ENCODE assay signal across 12 cellular contexts in the genomic region with DNA sequence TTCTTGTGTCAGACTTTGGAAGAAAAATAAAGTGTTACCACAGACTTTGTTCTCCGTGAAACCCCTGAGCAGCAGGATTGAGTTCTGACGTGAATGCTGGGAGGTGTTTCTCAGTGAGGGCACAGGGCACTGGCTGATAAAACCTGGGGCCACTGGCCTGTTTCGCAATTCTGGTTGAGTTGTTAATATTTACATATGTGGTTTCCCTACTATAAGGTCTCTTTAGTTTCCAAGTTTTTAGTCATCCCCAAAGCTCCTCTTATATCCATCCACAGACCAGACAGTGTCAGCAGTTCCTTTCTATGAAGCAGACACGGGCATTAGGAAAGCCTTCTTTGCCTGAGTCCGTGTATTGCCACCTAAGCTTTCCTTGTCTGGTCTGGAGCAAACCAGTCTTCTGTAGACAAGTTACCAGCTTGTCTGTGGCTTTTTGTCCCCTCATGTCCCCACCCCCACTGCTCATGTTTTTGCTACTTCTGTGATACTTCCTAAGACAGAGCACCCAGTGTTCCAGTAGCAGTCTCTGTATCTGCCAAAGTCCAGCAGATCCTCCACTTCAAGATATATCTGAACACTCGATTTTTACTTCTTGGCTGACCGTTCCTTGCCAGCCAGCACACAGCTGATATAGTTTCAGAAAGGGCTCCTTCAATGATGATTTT. TPM values are rescaled to one million over a fixed set of nuclear protein-coding genes. Genes with fewer than 3 reads are reported as not detected.
A peak's percentile ranks its signal among the peaks of the same experiment; 100 is the strongest.
DNase-seq lines count a peak whose midpoint lies in the region; ATAC-seq and TF ChIP-seq lines count a peak whose summit lies in the region.
"Had no signal": no experiment of that assay in that cellular context is flagged by ENCODE, and none has a peak within 500 bp of the region (broad histone marks: within the 10 kb centered on the region; RNA-seq: fewer than 3 reads in every experiment).

No MANE protein-coding gene starts in this region.

- H3K27ac Mint-ChIP-seq in activated CD8-positive, alpha-beta T cell treated with anti-CD3 and anti-CD28 coated beads, Interleukin-2, amount 10 ng/mL, durations not matched to agents 7 days and 5 days: peak overlapping the region; percentile 37
- H3K27ac Mint-ChIP-seq in activated CD8-positive, alpha-beta T cell treated with anti-CD3 and anti-CD28 coated beads for 36 hours: no peak overlapping the region

- no peak overlapping the region for H3K4me2 ChIP-seq in mesendoderm (ENCODE audit: low read length)
- H3K4me2 ChIP-seq: BLaER1 had no signal

- no peak overlapping the region for H3K4ac ChIP-seq in mesendoderm (ENCODE audit: low read depth, low read length)

- H4K8ac ChIP-seq in mesendoderm (ENCODE audit: low read depth, low read length): no peak overlapping the region

- H4K5ac ChIP-seq in mesendoderm (ENCODE audit: low read length): no peak overlapping the region

- H2BK15ac ChIP-seq in mesendoderm (replicated peaks; ENCODE audit: low read depth): no peak overlapping the region

- intact Hi-C loops in activated CD8-positive, alpha-beta T cell treated with anti-CD3 and anti-CD28 coated beads for 36 hours (cut with micrococcal nuclease): no loop called here
- intact Hi-C loops in right cardiac atrium (cut with DNase I) (no loop called here), transverse colon (cut with DNase I; ENCODE audit: low total_unique reads) (no loop called here)

- no peak overlapping the region for H2AK5ac ChIP-seq in mesendoderm (ENCODE audit: low read length)

- peaks cover 4% of the 10 kb centered on the region for H3K36me3 Mint-ChIP-seq in activated CD8-positive, alpha-beta T cell treated with anti-CD3 and anti-CD28 coated beads, Interleukin-2, amount 10 ng/mL, durations not matched to agents 7 days and 5 days (ENCODE audit: low read depth)
- peaks cover 4% of the 10 kb centered on the region for H3K36me3 Mint-ChIP-seq in activated CD8-positive, alpha-beta T cell treated with anti-CD3 and anti-CD28 coated beads for 36 hours (ENCODE audit: low read depth)

- H3K4me1 ChIP-seq in right cardiac atrium (ENCODE audit: control insufficient read depth, insufficient read depth, low read length) (peaks cover 3% of the 10 kb centered on the region), transverse colon (peaks cover 0 to 16% (median 5%) of the 10 kb centered on the region in 4 donors), mesendoderm (ENCODE audit: control insufficient read depth, low read depth, low read length) (no peaks in the 10 kb centered on the region)
- H3K4me1 ChIP-seq: BLaER1 had no signal

- POLR2A ChIA-PET in activated CD8-positive, alpha-beta T cell treated with anti-CD3 and anti-CD28 coated beads, Interleukin-2, amount 10 ng/mL, durations not matched to agents 7 days and 5 days (lab: Charles Lee): interaction anchor here (1.6 kb wide), 1 partner anchor 9 kb away, joined by 3 read pairs; no protein-coding TSS in a partner anchor
- POLR2A ChIA-PET in activated CD8-positive, alpha-beta T cell treated with anti-CD3 and anti-CD28 coated beads for 36 hours (lab: Charles Lee): interaction anchor here (0.5 kb wide), 1 partner anchor 14 kb away, joined by 3 read pairs; no protein-coding TSS in a partner anchor

- no peak for DNase-seq in activated CD8-positive, alpha-beta T cell treated with anti-CD3 and anti-CD28 coated beads, Interleukin-2, amount 10 ng/mL, durations not matched to agents 7 days and 5 days
- no peak for DNase-seq in activated CD8-positive, alpha-beta T cell treated with anti-CD3 and anti-CD28 coated beads for 36 hours
- DNase-seq in T1000 (lab: John Stamatoyannopoulos, UW) (peak; percentile 23), right cardiac atrium (peak in 1 of 3 donors; percentile 43), transverse colon (peak; percentile 19), mesendoderm (no peak)
- DNase-seq in stimulated activated CD4-positive, alpha-beta T cell treated with anti-CD3 and anti-CD28 coated beads, Interleukin-1b, Interleukin-23, amount 100 ng/mL, for 48 hours: no peak
- DNase-seq: activated CD4-positive, alpha-beta T cell treated with anti-CD3 and anti-CD28 coated beads for 48 hours; NCI-H1048 had no signal

- H3K79me2 ChIP-seq in mesendoderm (ENCODE audit: control insufficient read depth, insufficient read depth, low read length): no peaks in the 10 kb centered on the region

- no peak overlapping the region for H3K4me3 Mint-ChIP-seq in activated CD8-positive, alpha-beta T cell treated with anti-CD3 and anti-CD28 coated beads, Interleukin-2, amount 10 ng/mL, durations not matched to agents 7 days and 5 days
- no peak overlapping the region for H3K4me3 Mint-ChIP-seq in activated CD8-positive, alpha-beta T cell treated with anti-CD3 and anti-CD28 coated beads for 36 hours

- no peak overlapping the region for H3K56ac ChIP-seq in mesendoderm (ENCODE audit: low read length)

- no peaks in the 10 kb centered on the region for H3K9me3 Mint-ChIP-seq in activated CD8-positive, alpha-beta T cell treated with anti-CD3 and anti-CD28 coated beads, Interleukin-2, amount 10 ng/mL, durations not matched to agents 7 days and 5 days (ENCODE audit: insufficient read depth)
- no peaks in the 10 kb centered on the region for H3K9me3 Mint-ChIP-seq in activated CD8-positive, alpha-beta T cell treated with anti-CD3 and anti-CD28 coated beads for 36 hours

- H3K27ac ChIP-seq in right cardiac atrium (ENCODE audit: low read length) (peak overlapping the region; percentile 42), transverse colon (peak overlapping the region; percentile 25 to 55 (median 32)), mesendoderm (ENCODE audit: low read depth, low read length) (no peak overlapping the region)
- H3K27ac ChIP-seq: BLaER1, foreskin keratinocyte had no signal

- no peak overlapping the region for H3K23ac ChIP-seq in mesendoderm (ENCODE audit: low read length)

- TF ChIP-seq EP300 in transverse colon (IDR thresholded peaks at IDR 0.05; ENCODE audit: low read depth): no peak

- H3K9me3 ChIP-seq in right cardiac atrium (ENCODE audit: control insufficient read depth, low read length) (no peaks in the 10 kb centered on the region), transverse colon (no peaks in the 10 kb centered on the region)
- H3K9me3 ChIP-seq: BLaER1 had no signal

- CTCF ChIA-PET in activated CD8-positive, alpha-beta T cell treated with anti-CD3 and anti-CD28 coated beads, Interleukin-2, amount 10 ng/mL, durations not matched to agents 7 days and 5 days (lab: Charles Lee): interaction anchor here (1.0 to 4.1 kb wide), 6 partner anchors 20 to 153 kb away, joined by 3 to 38 read pairs (median 3); a partner anchor contains a TSS
- CTCF ChIA-PET in activated CD8-positive, alpha-beta T cell treated with anti-CD3 and anti-CD28 coated beads for 36 hours (lab: Charles Lee): interaction anchor here (0.9 to 2.6 kb wide), 3 partner anchors 15 to 153 kb away, joined by 3 to 19 read pairs (median 8); no protein-coding TSS in a partner anchor

- H3K79me1 ChIP-seq in mesendoderm (ENCODE audit: low read length): no peaks in the 10 kb centered on the region

- H3K4me3 ChIP-seq in right cardiac atrium (ENCODE audit: low read length): no peak overlapping the region
- H3K4me3 ChIP-seq in transverse colon: no peak overlapping the region
- H3K4me3 ChIP-seq in mesendoderm (ENCODE audit: low read length): no peak overlapping the region
- H3K4me3 ChIP-seq: BLaER1 had no signal

- in situ Hi-C loops in transverse colon (cut with MboI; ENCODE audit: low pct_ligation_motif_present in 1 of 4, low pct_unique_long_range_greater_than_20kb in 1 of 4, low sequenced_read_pairs in 3 of 4): no loop called here

- no peak for TF ChIP-seq POLR2A in transverse colon (IDR thresholded peaks at IDR 0.05)

- no peak overlapping the region for H2BK5ac ChIP-seq in mesendoderm (ENCODE audit: low read length)

- H3K27me3 ChIP-seq in right cardiac atrium (ENCODE audit: control insufficient read depth, insufficient read depth) (no peaks in the 10 kb centered on the region), transverse colon (no peaks in the 10 kb centered on the region), mesendoderm (ENCODE audit: insufficient read depth, low read length, poor library complexity) (no peaks in the 10 kb centered on the region)
- H3K27me3 ChIP-seq: BLaER1, foreskin keratinocyte had no signal

- 63% methylated on average over 7 of the region's 7 CpGs for WGBS in right cardiac atrium
- 58% methylated on average over 4 to 7 of the region's 7 CpGs for WGBS in transverse colon (ENCODE audit: low coverage in 1 of 2), 2 donors
- no CpG with 5 or more reads among the region's 7 CpGs for WGBS in mesendoderm (ENCODE audit: extremely low coverage, insufficient coverage, low lambda C conversion rate)

- no peak for TF ChIP-seq CTCF in activated CD8-positive, alpha-beta T cell treated with anti-CD3 and anti-CD28 coated beads for 36 hours (IDR thresholded peaks at IDR 0.05)
- TF ChIP-seq CTCF in transverse colon (IDR thresholded peaks at IDR 0.05): no peak

- no peak overlapping the region for H2BK120ac ChIP-seq in mesendoderm (ENCODE audit: low read depth, low read length)

- no peaks in the 10 kb centered on the region for H3K27me3 Mint-ChIP-seq in activated CD8-positive, alpha-beta T cell treated with anti-CD3 and anti-CD28 coated beads, Interleukin-2, amount 10 ng/mL, durations not matched to agents 7 days and 5 days (ENCODE audit: low read depth)
- no peaks in the 10 kb centered on the region for H3K27me3 Mint-ChIP-seq in activated CD8-positive, alpha-beta T cell treated with anti-CD3 and anti-CD28 coated beads for 36 hours

- ATAC-seq in activated CD8-positive, alpha-beta T cell treated with anti-CD3 and anti-CD28 coated beads, Interleukin-2, amount 10 ng/mL, durations not matched to agents 7 days and 5 days: no peak
- ATAC-seq in activated CD8-positive, alpha-beta T cell treated with anti-CD3 and anti-CD28 coated beads for 36 hours: no peak
- ATAC-seq in right cardiac atrium (peak; percentile 69 to 75), GM19351 (IDR thresholded peaks at IDR 0.05; ENCODE audit: unreplicated experiment) (no peak)
- ATAC-seq: foreskin keratinocyte had no signal

- no peak overlapping the region for H3K18ac ChIP-seq in mesendoderm (ENCODE audit: low read length)

- peaks cover 10% of the 10 kb centered on the region for H3K4me1 Mint-ChIP-seq in activated CD8-positive, alpha-beta T cell treated with anti-CD3 and anti-CD28 coated beads, Interleukin-2, amount 10 ng/mL, durations not matched to agents 7 days and 5 days (ENCODE audit: low read depth)
- H3K4me1 Mint-ChIP-seq in activated CD8-positive, alpha-beta T cell treated with anti-CD3 and anti-CD28 coated beads for 36 hours (ENCODE audit: low read depth): peaks cover 2% of the 10 kb centered on the region

- peaks cover 0 to 24% (median 8%) of the 10 kb centered on the region in 4 donors for H3K36me3 ChIP-seq in transverse colon
- H3K36me3 ChIP-seq in mesendoderm (ENCODE audit: control insufficient read depth, insufficient read depth, low read length): peaks cover 2% of the 10 kb centered on the region

- no peak overlapping the region for H3K9ac ChIP-seq in mesendoderm (ENCODE audit: low read length)
- H3K9ac ChIP-seq: BLaER1 had no signal

RNA-seq across cellular contexts. Expression of a gene that starts 42.0 kb away (rescaled TPM):
- total RNA-seq in activated CD8-positive, alpha-beta T cell treated with anti-CD3 and anti-CD28 coated beads, Interleukin-2, amount 10 ng/mL, durations not matched to agents 7 days and 5 days: 1 to 10 TPM; 8.6 to 8.8 TPM
- 10 to 100 TPM; 15.3 to 15.7 TPM for total RNA-seq in activated CD8-positive, alpha-beta T cell treated with anti-CD3 and anti-CD28 coated beads for 36 hours
- total RNA-seq in right cardiac atrium (10 to 100 TPM; 42.2 to 46.3 (median 43.3) TPM), transverse colon (10 to 100 TPM; 10.1 to 34.5 (median 27.3) TPM)
- 25.3 TPM for polyA plus RNA-seq in right cardiac atrium
- polyA plus RNA-seq in mesendoderm (2013, experiment 1 of 2): 23.5 TPM
- polyA plus RNA-seq in mesendoderm (2013, experiment 2 of 2): 23.6 TPM

Comparison
In these comparisons a context has a peak if more than half of its experiments do, and no peak if none do; other contexts are left out.
1. ATAC-seq: peak in right cardiac atrium (2 of 2); none in activated CD8-positive, alpha-beta T cell treated with anti-CD3 and anti-CD28 coated beads, Interleukin-2, amount 10 ng/mL, durations not matched to agents 7 days and 5 days (single experiment), activated CD8-positive, alpha-beta T cell treated with anti-CD3 and anti-CD28 coated beads for 36 hours (single experiment) and GM19351 (single experiment).
2. DNase-seq: peak in T1000 (single experiment) and transverse colon (single experiment); none in activated CD8-positive, alpha-beta T cell treated with anti-CD3 and anti-CD28 coated beads, Interleukin-2, amount 10 ng/mL, durations not matched to agents 7 days and 5 days (single experiment), activated CD8-positive, alpha-beta T cell treated with anti-CD3 and anti-CD28 coated beads for 36 hours (single experiment), stimulated activated CD4-positive, alpha-beta T cell treated with anti-CD3 and anti-CD28 coated beads, Interleukin-1b, Interleukin-23, amount 100 ng/mL, for 48 hours (single experiment) and mesendoderm (single experiment).